Comparison of ENCODE assay signal across 8 cellular contexts in the genomic region with DNA sequence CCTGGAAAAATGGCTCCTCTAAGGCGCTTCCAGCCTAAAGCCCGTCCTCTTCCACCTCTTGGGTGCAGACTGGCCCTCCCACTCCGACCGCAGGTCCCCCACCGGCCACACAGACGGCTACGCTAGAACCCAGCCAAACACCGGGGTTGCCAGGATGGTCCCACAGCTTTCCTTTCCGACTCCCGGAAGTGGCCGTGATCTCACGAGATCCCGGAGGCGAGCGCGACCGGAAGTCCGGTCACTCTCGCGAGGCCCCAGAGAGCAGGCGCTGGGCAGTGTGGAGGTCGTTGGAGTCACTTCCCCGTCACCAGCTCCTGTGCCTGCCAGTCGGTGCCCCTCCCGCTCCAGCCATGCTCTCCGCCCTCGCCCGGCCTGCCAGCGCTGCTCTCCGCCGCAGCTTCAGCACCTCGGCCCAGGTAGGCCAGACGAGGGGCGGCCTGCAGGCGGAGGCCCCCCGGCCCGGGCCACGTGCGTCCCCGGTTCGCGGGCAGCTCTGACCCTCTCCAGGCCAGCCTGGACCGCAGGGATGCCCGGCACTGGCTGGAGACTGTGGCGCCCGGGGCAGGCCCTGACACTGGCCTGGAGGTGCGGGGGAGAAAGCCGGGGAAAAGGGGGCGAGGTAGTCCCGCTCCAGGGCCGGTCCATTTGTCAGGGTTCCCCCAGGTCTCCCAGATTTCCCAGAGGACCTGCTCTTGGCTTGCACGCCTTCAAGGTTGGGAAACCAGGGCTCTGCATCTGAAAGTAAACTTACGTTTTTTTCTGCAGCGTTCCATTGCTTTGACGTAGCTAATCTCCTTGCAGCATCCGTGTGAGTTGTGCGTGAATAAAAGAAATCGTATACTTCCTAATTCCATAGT. TPM values are rescaled to one million over a fixed set of nuclear protein-coding genes. Genes with fewer than 3 reads are reported as not detected.
DNase-seq lines count a peak whose midpoint lies in the region; ATAC-seq and TF ChIP-seq lines count a peak whose summit lies in the region.

A gene with protein sequence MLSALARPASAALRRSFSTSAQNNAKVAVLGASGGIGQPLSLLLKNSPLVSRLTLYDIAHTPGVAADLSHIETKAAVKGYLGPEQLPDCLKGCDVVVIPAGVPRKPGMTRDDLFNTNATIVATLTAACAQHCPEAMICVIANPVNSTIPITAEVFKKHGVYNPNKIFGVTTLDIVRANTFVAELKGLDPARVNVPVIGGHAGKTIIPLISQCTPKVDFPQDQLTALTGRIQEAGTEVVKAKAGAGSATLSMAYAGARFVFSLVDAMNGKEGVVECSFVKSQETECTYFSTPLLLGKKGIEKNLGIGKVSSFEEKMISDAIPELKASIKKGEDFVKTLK (plus strand): TSS at position 296 of the 857 bp plus-strand sequence. CDS start 55 bp downstream, at position 351.
A gene with protein sequence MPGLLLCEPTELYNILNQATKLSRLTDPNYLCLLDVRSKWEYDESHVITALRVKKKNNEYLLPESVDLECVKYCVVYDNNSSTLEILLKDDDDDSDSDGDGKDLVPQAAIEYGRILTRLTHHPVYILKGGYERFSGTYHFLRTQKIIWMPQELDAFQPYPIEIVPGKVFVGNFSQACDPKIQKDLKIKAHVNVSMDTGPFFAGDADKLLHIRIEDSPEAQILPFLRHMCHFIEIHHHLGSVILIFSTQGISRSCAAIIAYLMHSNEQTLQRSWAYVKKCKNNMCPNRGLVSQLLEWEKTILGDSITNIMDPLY (minus strand): TSS at position 190 of the 857 bp plus-strand sequence. CDS start 17,477 bp downstream, outside the sequence.

- ATAC-seq in HG02623 (IDR thresholded peaks at IDR 0.05; ENCODE audit: unreplicated experiment) (peak; percentile 93), omental fat pad (ENCODE audit: low FRiP score) (peak; percentile 95)

- peak within 1 kb of the TSS; percentile 98 for H3K27ac Mint-ChIP-seq in activated naive CD8-positive, alpha-beta T cell

- peak within 1 kb of the TSS; percentile 99 for H3K4me3 Mint-ChIP-seq in activated naive CD8-positive, alpha-beta T cell

- peaks cover 50% of the 10 kb centered on the region for H3K4me1 Mint-ChIP-seq in activated naive CD8-positive, alpha-beta T cell (ENCODE audit: low read depth)

- TF ChIP-seq CTCF in omental fat pad (IDR thresholded peaks at IDR 0.05) = no peak

- TF ChIP-seq POLR2A in GM10847 (IDR thresholded peaks at IDR 0.05; ENCODE audit: extremely low read depth, insufficient read length) = peak; percentile 81

- peak; percentile 95 for DNase-seq in NCI-H1092 treated with DMSO at 0.1 percent for 48 hours (lab: John Stamatoyannopoulos, UW)
- peak; percentile 96 for DNase-seq in SKM-1 treated with dmso at 0.1 percent for 144 hours (lab: John Stamatoyannopoulos, UW; ENCODE audit: unreplicated experiment)
- DNase-seq in glomerular visceral epithelial cell (ENCODE audit: extremely low spot score) = peak; percentile 97
- DNase-seq in omental fat pad (ENCODE audit: low spot score) = peak; percentile 86

- peaks cover 15% of the 10 kb centered on the region for H3K36me3 Mint-ChIP-seq in activated naive CD8-positive, alpha-beta T cell

- peak within 1 kb of the TSS; percentile 80 for H3K27ac ChIP-seq in temporal lobe (ENCODE audit: low read depth, low read length)

- H3K27me3 Mint-ChIP-seq in activated naive CD8-positive, alpha-beta T cell = no peaks in the 10 kb centered on the region

- H3K9me3 Mint-ChIP-seq in activated naive CD8-positive, alpha-beta T cell (ENCODE audit: low read depth) = no peaks in the 10 kb centered on the region

RNA-seq across cellular contexts. Expression of the first gene that starts in this region (rescaled TPM):
- total RNA-seq in omental fat pad (10 to 100 TPM; 58.7 to 77.2 (median 67.5) TPM), temporal lobe (38.1 TPM)

RNA-seq across cellular contexts. Expression of the second gene that starts in this region (rescaled TPM):
- total RNA-seq in omental fat pad (10 to 100 TPM; 13.6 to 20.0 (median 19.4) TPM), temporal lobe (15.0 TPM)

Comparison
In these comparisons a context has a peak if more than half of its experiments do, and no peak if none do; other contexts are left out.
1. Peak in every context shown above with its lines: DNase-seq, ATAC-seq and H3K27ac ChIP-seq.